In genomic region chr1:46183119-46183842, GRCh38 we compare ENCODE assay signal across 9 cellular contexts. TPM values are rescaled to one million over a fixed set of nuclear protein-coding genes. Genes with fewer than 3 reads are reported as not detected.
DNase-seq lines count a peak whose midpoint lies in the region; ATAC-seq lines count a peak whose summit lies in the region.
"Had no signal": no experiment of that assay in that cellular context is flagged by ENCODE, and none has a peak within 500 bp of the region (broad histone marks: within the 10 kb centered on the region; RNA-seq: fewer than 3 reads in every experiment).

No MANE protein-coding gene starts in this region.

- peaks cover 22% of the 10 kb centered on the region for H3K4me1 Mint-ChIP-seq in stimulated activated memory B cell treated with anti-CD40 and anti-IgM and Interleukin-4, amounts not matched to agents 10 μg/mL and 1 μg/mL and 100 μg/mL, for 72 hours

- H3K27me3 Mint-ChIP-seq in stimulated activated memory B cell treated with anti-CD40 and anti-IgM and Interleukin-4, amounts not matched to agents 10 μg/mL and 1 μg/mL and 100 μg/mL, for 72 hours = no peaks in the 10 kb centered on the region

- no peak overlapping the region for H3K27ac Mint-ChIP-seq in stimulated activated memory B cell treated with anti-CD40 and anti-IgM and Interleukin-4, amounts not matched to agents 10 μg/mL and 1 μg/mL and 100 μg/mL, for 72 hours

- no peak for ATAC-seq in GM18498 (IDR thresholded peaks at IDR 0.05; ENCODE audit: unreplicated experiment)
- no peak for ATAC-seq in stimulated activated memory B cell treated with anti-CD40 and anti-IgM and Interleukin-4, amounts not matched to agents 10 μg/mL and 1 μg/mL and 100 μg/mL, for 72 hours

- peak; percentile 90 for DNase-seq in GM04503 (ENCODE audit: low read depth)
- peak; percentile 88 for DNase-seq in NCI-H774 (lab: John Stamatoyannopoulos, UW)
- peak; percentile 73 for DNase-seq in epidermal melanocyte (ENCODE audit: insufficient read length, low spot score)
- peak; percentile 99 for DNase-seq in myocyte (ENCODE audit: low read depth)
- DNase-seq in activated effector memory CD4-positive, alpha-beta T cell treated with anti-CD3 and anti-CD28 coated beads, Interleukin-2, amount 50 U/mL, for 16 hours = no peak
- no peak for DNase-seq in CD1c-positive myeloid dendritic cell (ENCODE audit: extremely low spot score)

- no peaks in the 10 kb centered on the region for H3K9me3 Mint-ChIP-seq in stimulated activated memory B cell treated with anti-CD40 and anti-IgM and Interleukin-4, amounts not matched to agents 10 μg/mL and 1 μg/mL and 100 μg/mL, for 72 hours

- no peak overlapping the region for H3K4me3 Mint-ChIP-seq in stimulated activated memory B cell treated with anti-CD40 and anti-IgM and Interleukin-4, amounts not matched to agents 10 μg/mL and 1 μg/mL and 100 μg/mL, for 72 hours

- peaks cover 13% of the 10 kb centered on the region for H3K36me3 Mint-ChIP-seq in stimulated activated memory B cell treated with anti-CD40 and anti-IgM and Interleukin-4, amounts not matched to agents 10 μg/mL and 1 μg/mL and 100 μg/mL, for 72 hours

RNA-seq across cellular contexts. Expression of gene P3R3URF, which starts 7.0 kb away (rescaled TPM):
- not detected in 2 replicates for total RNA-seq in myocyte
- not detected for polyA plus RNA-seq in myocyte (2012)
- total RNA-seq: mononuclear cell had no signal

RNA-seq across cellular contexts. Expression of gene TSPAN1, which starts 8.4 kb away (rescaled TPM):
- 2.5 and 3.6 TPM in 2 replicates for total RNA-seq in myocyte
- 5.6 TPM for polyA plus RNA-seq in myocyte (2012)
- total RNA-seq: mononuclear cell had no signal

RNA-seq across cellular contexts. Expression of gene POMGNT1, which starts 15.0 kb away (rescaled TPM):
- 142 and 156 TPM in 2 replicates for total RNA-seq in myocyte
- polyA plus RNA-seq in myocyte (2012) = 132 TPM

RNA-seq across cellular contexts. Expression of gene LURAP1, which starts 19.9 kb away (rescaled TPM):
- total RNA-seq in myocyte = 0.27 and 0.47 TPM in 2 replicates
- 0.57 TPM for polyA plus RNA-seq in myocyte (2012)

RNA-seq across cellular contexts. Expression of gene PIK3R3, which starts 50.9 kb away (rescaled TPM):
- total RNA-seq in myocyte = 27.7 and 28.4 TPM in 2 replicates
- polyA plus RNA-seq in myocyte (2012) = 8.0 TPM

Comparison
In these comparisons a context has a peak if more than half of its experiments do, and no peak if none do; other contexts are left out.
1. DNase-seq: peak in GM04503 (single experiment), NCI-H774 (single experiment), epidermal melanocyte (single experiment) and myocyte (single experiment); none in activated effector memory CD4-positive, alpha-beta T cell treated with anti-CD3 and anti-CD28 coated beads, Interleukin-2, amount 50 U/mL, for 16 hours (single experiment) and CD1c-positive myeloid dendritic cell (single experiment).